16 cellular contexts compared by ENCODE assay signal in genomic region chr4:20698820-20699219, GRCh38. TPM values are rescaled to one million over a fixed set of nuclear protein-coding genes. Genes with fewer than 3 reads are reported as not detected.
DNase-seq lines count a peak whose midpoint lies in the region; ATAC-seq, FAIRE-seq and TF ChIP-seq lines count a peak whose summit lies in the region.
"Had no signal": no experiment of that assay in that cellular context is flagged by ENCODE, and none has a peak within 500 bp of the region (broad histone marks: within the 10 kb centered on the region; RNA-seq: fewer than 3 reads in every experiment).

No MANE protein-coding gene starts in this region.

- DNase-seq in T-helper 1 cell (no peak), Karpas-422 (no peak), K562 (ENCODE audit: extremely low read depth in 1 of 4, low spot score in 3 of 4) (peak; percentile 45 to 86 (median 59)), neural crest cell (ENCODE audit: low read depth, low spot score) (no peak), foreskin melanocyte (no peak), HK-2 (ENCODE audit: unreplicated experiment) (no peak)
- DNase-seq: activated CD4-positive, CD25-positive, alpha-beta regulatory T cell; esophagus squamous epithelium; left lung; upper lobe of left lung had no signal

- CTCF ChIA-PET in K562 (lab: Yijun Ruan, JAX; ENCODE audit: low intra/inter-chr PET ratio), result no interaction called here

- H3K9me3 Mint-ChIP-seq in T-helper 1 cell treated with Interleukin-12 subunit alpha and Interleukin-12 subunit beta and Interleukin-4 antibody, amounts not matched to agents 30 μg/mL and 1 μg/mL, for 36 hours, result no peaks in the 10 kb centered on the region
- H3K9me3 Mint-ChIP-seq in neural crest cell, result no peaks in the 10 kb centered on the region

- H3K27ac ChIP-seq in Karpas-422 (ENCODE audit: low read length), result no peak overlapping the region
- peak overlapping the region; percentile 31; the same call in 2 of the 3 replicates for H3K27ac ChIP-seq in K562 (ENCODE audit: extremely low read depth, low read depth, low read length)
- H3K27ac ChIP-seq: right atrium auricular region, SJSA1, upper lobe of left lung had no signal

- peaks cover 33% of the 10 kb centered on the region for H3K4me1 ChIP-seq in Karpas-422 (ENCODE audit: low read length)
- H3K4me1 ChIP-seq in K562 (replicated peaks in 1 of 2; ENCODE audit: control insufficient read depth in 2 of 2, insufficient read depth in 2 of 2, low read length in 2 of 2), result peaks cover 3 to 14% of the 10 kb centered on the region in 2 experiments; a peak in 2 of 5 replicates
- H3K4me1 ChIP-seq: SJSA1 had no signal

- in situ Hi-C loops in K562 (cut with MboI), result loop anchor here (25.0 kb wide), 1 partner anchor 2012 kb away; no protein-coding TSS in a partner anchor

- H2AFZ ChIP-seq in Karpas-422 (ENCODE audit: low read length) (no peak overlapping the region), K562 (ENCODE audit: low read depth, low read length) (peak overlapping the region; percentile 37; the same call in 1 of the 2 replicates)

- H3K9me1 ChIP-seq in K562 (ENCODE audit: control insufficient read depth, insufficient read depth, low read length), result no peaks in the 10 kb centered on the region

- TF ChIP-seq RAD21 in K562 (CRISPR knock-in tag; conservative IDR thresholded peaks at IDR 0.05 in 1 of 2, IDR thresholded peaks at IDR 0.05 in 1 of 2), result no peak

- peaks cover 14% of the 10 kb centered on the region for H3K4me1 Mint-ChIP-seq in T-helper 1 cell treated with Interleukin-12 subunit alpha and Interleukin-12 subunit beta and Interleukin-4 antibody, amounts not matched to agents 30 μg/mL and 1 μg/mL, for 36 hours (ENCODE audit: low read depth)
- peaks cover 41% of the 10 kb centered on the region for H3K4me1 Mint-ChIP-seq in neural crest cell

- intact Hi-C loops in K562 (cut with micrococcal nuclease), result no loop called here

- FAIRE-seq in K562 (lab: Jason Lieb, UNC), result peak; percentile 81
- FAIRE-seq: A204.1, GM18507 had no signal

- H3K9me3 ChIP-seq in Karpas-422 (ENCODE audit: low read length) (no peaks in the 10 kb centered on the region), K562 (replicated peaks; ENCODE audit: control insufficient read depth, insufficient read depth, low read depth, low read length) (no peaks in the 10 kb centered on the region)
- H3K9me3 ChIP-seq: esophagus squamous epithelium, left lung, right atrium auricular region, SJSA1, upper lobe of left lung had no signal

- 0% methylated on average over 4 of the region's 4 CpGs for WGBS in K562 (ENCODE audit: insufficient coverage, low coverage, missing lambda C conversion rate)

- POLR2A ChIA-PET in K562 (lab: Yijun Ruan, JAX), result interaction anchor here (0.7 kb wide), 1 partner anchor 74 kb away, joined by 3 read pairs; no protein-coding TSS in a partner anchor

- BruUV-seq in K562 (replicated peaks; lab: Mats Ljungman, UMichigan), result no TSS peak

- peak; percentile 66 for ATAC-seq in K562
- no peak for ATAC-seq in HG03460 (IDR thresholded peaks at IDR 0.05; ENCODE audit: unreplicated experiment)
- ATAC-seq: left lung had no signal

- H3K27me3 ChIP-seq in Karpas-422 (ENCODE audit: low read length) (no peaks in the 10 kb centered on the region), K562 (ENCODE audit: control insufficient read depth in 2 of 2, insufficient read depth in 2 of 2, low read length in 2 of 2) (no peaks in the 10 kb centered on the region)
- H3K27me3 ChIP-seq: esophagus squamous epithelium, left lung, right atrium auricular region, SJSA1, upper lobe of left lung had no signal

- peaks cover 35% of the 10 kb centered on the region for H3K79me2 ChIP-seq in Karpas-422 (ENCODE audit: low read length)
- peaks cover 32% of the 10 kb centered on the region for H3K79me2 ChIP-seq in K562 (ENCODE audit: control insufficient read depth, insufficient read depth, low read length)

- TF ChIP-seq POLR2A in K562 (conservative IDR thresholded peaks at IDR 0.05), result no peak

- peak; percentile 91 for TF ChIP-seq EP300 in K562 (IDR thresholded peaks at IDR 0.05; ENCODE audit: low read length)

- no peaks in the 10 kb centered on the region for H3K9me2 ChIP-seq in Karpas-422 (replicated peaks; ENCODE audit: insufficient read depth, low read length)

- H3K27me3 Mint-ChIP-seq in T-helper 1 cell treated with Interleukin-12 subunit alpha and Interleukin-12 subunit beta and Interleukin-4 antibody, amounts not matched to agents 30 μg/mL and 1 μg/mL, for 36 hours (ENCODE audit: low read depth), result no peaks in the 10 kb centered on the region
- H3K27me3 Mint-ChIP-seq in neural crest cell (ENCODE audit: low read depth), result no peaks in the 10 kb centered on the region

- H3K27ac Mint-ChIP-seq in T-helper 1 cell treated with Interleukin-12 subunit alpha and Interleukin-12 subunit beta and Interleukin-4 antibody, amounts not matched to agents 30 μg/mL and 1 μg/mL, for 36 hours, result no peak overlapping the region
- H3K27ac Mint-ChIP-seq in neural crest cell (ENCODE audit: unreplicated experiment), result peak overlapping the region; percentile 53

- no peaks in the 10 kb centered on the region for H3K36me3 Mint-ChIP-seq in T-helper 1 cell treated with Interleukin-12 subunit alpha and Interleukin-12 subunit beta and Interleukin-4 antibody, amounts not matched to agents 30 μg/mL and 1 μg/mL, for 36 hours (ENCODE audit: low read depth)
- no peaks in the 10 kb centered on the region for H3K36me3 Mint-ChIP-seq in neural crest cell (ENCODE audit: low read depth)

- H3K36me3 ChIP-seq in Karpas-422 (ENCODE audit: insufficient read depth, low read length) (no peaks in the 10 kb centered on the region), K562 (ENCODE audit: control insufficient read depth, insufficient read depth, low read length) (peaks cover 9% of the 10 kb centered on the region)
- H3K36me3 ChIP-seq: esophagus squamous epithelium, left lung, right atrium auricular region, SJSA1, upper lobe of left lung had no signal

- no peak for TF ChIP-seq CTCF in K562 (IDR thresholded peaks at IDR 0.05 in 2 of 3, conservative IDR thresholded peaks at IDR 0.05 in 1 of 3; ENCODE audit: insufficient read depth in 2 of 3, low read depth in 1 of 3, low read length in 3 of 3)
- TF ChIP-seq CTCF in neural crest cell (conservative IDR thresholded peaks at IDR 0.05), result no peak

- H4K20me1 ChIP-seq in Karpas-422 (ENCODE audit: insufficient read depth, low read depth, low read length) (no peaks in the 10 kb centered on the region), K562 (replicated peaks; ENCODE audit: control insufficient read depth, insufficient read depth, low read length) (no peaks in the 10 kb centered on the region)

- peak overlapping the region; percentile 79 for H3K4me3 Mint-ChIP-seq in T-helper 1 cell treated with Interleukin-12 subunit alpha and Interleukin-12 subunit beta and Interleukin-4 antibody, amounts not matched to agents 30 μg/mL and 1 μg/mL, for 36 hours
- H3K4me3 Mint-ChIP-seq in neural crest cell, result peak overlapping the region; percentile 86

- no peak overlapping the region for H3K4me3 ChIP-seq in Karpas-422 (ENCODE audit: low read length)
- H3K4me3 ChIP-seq in K562, result no peak overlapping the region
- H3K4me3 ChIP-seq: SJSA1 had no signal

- H3K4me2 ChIP-seq in Karpas-422 (ENCODE audit: low read depth, low read length, poor library complexity, severe bottlenecking), result peak overlapping the region; percentile 85
- peak overlapping the region; percentile 62 for H3K4me2 ChIP-seq in K562 (ENCODE audit: insufficient read depth, low read length)

- H3K9ac ChIP-seq in Karpas-422 (ENCODE audit: low read length) (no peak overlapping the region), K562 (ENCODE audit: insufficient read depth in 1 of 2, low read depth in 2 of 2, low read length in 2 of 2) (no peak overlapping the region)

TF ChIP-seq in K562, 482 proteins besides CTCF, POLR2A, EP300 and RAD21 (continues in another document):
- no peak for TF ChIP-seq HIVEP1 (CRISPR knock-in tag; IDR thresholded peaks at IDR 0.05)
- TF ChIP-seq FOXO4 (CRISPR knock-in tag; IDR thresholded peaks at IDR 0.05), result no peak
- peak; percentile 46; the same call in 1 of the 2 replicates for TF ChIP-seq JUND (IDR thresholded peaks at IDR 0.05; ENCODE audit: borderline replicate concordance, low read depth, low read length)
- TF ChIP-seq JUND (tag; IDR thresholded peaks at IDR 0.05; ENCODE audit: borderline replicate concordance, low read depth, low read length), result peak; percentile 61; the same call in 1 of the 3 replicates
- no peak for TF ChIP-seq KAT7 (CRISPR knock-in tag; IDR thresholded peaks at IDR 0.05; ENCODE audit: borderline replicate concordance)
- no peak for TF ChIP-seq ZNF445 (CRISPR knock-in tag; IDR thresholded peaks at IDR 0.05; ENCODE audit: low read depth)
- TF ChIP-seq SOX6 (IDR thresholded peaks at IDR 0.05), result peak; percentile 82

RNA-seq across cellular contexts. Expression of gene PACRGL, which starts 1.4 kb away (rescaled TPM):
- total RNA-seq in Karpas-422 (2014; rRNA removed; shearing (Covaris generic); ENCODE audit: low replicate concordance), result 49.9 and 57.3 TPM in 2 replicates
- 36.9 and 74.5 TPM in 2 replicates for total RNA-seq in K562 (2011; cell fraction: chromatin; rRNA removed; ENCODE audit: low replicate concordance)
- 33.8 and 36.4 TPM in 2 replicates for total RNA-seq in K562 (2011; cell fraction: nucleolus; rRNA removed)
- total RNA-seq in K562 (2011; cell fraction: nucleoplasm; rRNA removed), result 42.4 and 47.6 TPM in 2 replicates
- 54.6 and 66.0 TPM in 2 replicates for total RNA-seq in K562 (2014; rRNA removed)
- 35.9 and 36.8 TPM in 2 replicates for total RNA-seq in K562 (2014; rRNA removed; fragmentation: Illumina TruSeq; extraction: Trizol)
- 23.8 and 24.8 TPM in 2 replicates for total RNA-seq in K562 (2015; rRNA removed; fragmentation: Illumina TruSeq; extraction: Trizol)
- 22.7 and 26.4 TPM in 2 replicates for total RNA-seq in K562 (2021)
- polyA plus RNA-seq in K562 (2011; rRNA removed), result 21.3 and 37.9 TPM in 2 replicates
- polyA plus RNA-seq in K562 (2011; cell fraction: cytosol; rRNA removed), result 11.1 and 12.1 TPM in 2 replicates
- 19.2 and 43.2 TPM in 2 replicates for polyA plus RNA-seq in K562 (2011; cell fraction: nucleus; rRNA removed)
- polyA plus RNA-seq in K562 (2012), result 11.1 and 17.3 TPM in 2 replicates
- 26.3 and 27.5 TPM in 2 replicates for polyA plus RNA-seq in K562 (2014; fragmentation: Illumina TruSeq; extraction: Trizol)
- polyA plus RNA-seq in K562 (2014; fragmentation: Nextera tagmentation; extraction: Ambion mirVana), result 1 to 10 TPM; 6.6 to 8.0 TPM
- polyA plus RNA-seq in K562 (2014; rRNA removed), result 48.2 and 55.0 TPM in 2 replicates
- 26.7 and 32.3 TPM in 2 replicates for polyA minus RNA-seq in K562 (2011; rRNA and poly(A)+ RNA removed)
- 11.7 and 14.2 TPM in 2 replicates for polyA minus RNA-seq in K562 (2011; cell fraction: cytosol; rRNA and poly(A)+ RNA removed)
- polyA minus RNA-seq in K562 (2011; cell fraction: nucleus; rRNA and poly(A)+ RNA removed), result 54.3 and 93.0 TPM in 2 replicates
- total RNA-seq in neural crest cell, result 26.9 and 31.2 TPM in 2 replicates

Comparison
In these comparisons a context has a peak if more than half of its experiments do, and no peak if none do; other contexts are left out.
1. DNase-seq: peak in K562 (4 of 4); none in T-helper 1 cell (0 of 5), Karpas-422 (single experiment), neural crest cell (single experiment), foreskin melanocyte (single experiment) and HK-2 (single experiment).